Comparison of ENCODE assay signal across 8 cellular contexts in the genomic region with DNA sequence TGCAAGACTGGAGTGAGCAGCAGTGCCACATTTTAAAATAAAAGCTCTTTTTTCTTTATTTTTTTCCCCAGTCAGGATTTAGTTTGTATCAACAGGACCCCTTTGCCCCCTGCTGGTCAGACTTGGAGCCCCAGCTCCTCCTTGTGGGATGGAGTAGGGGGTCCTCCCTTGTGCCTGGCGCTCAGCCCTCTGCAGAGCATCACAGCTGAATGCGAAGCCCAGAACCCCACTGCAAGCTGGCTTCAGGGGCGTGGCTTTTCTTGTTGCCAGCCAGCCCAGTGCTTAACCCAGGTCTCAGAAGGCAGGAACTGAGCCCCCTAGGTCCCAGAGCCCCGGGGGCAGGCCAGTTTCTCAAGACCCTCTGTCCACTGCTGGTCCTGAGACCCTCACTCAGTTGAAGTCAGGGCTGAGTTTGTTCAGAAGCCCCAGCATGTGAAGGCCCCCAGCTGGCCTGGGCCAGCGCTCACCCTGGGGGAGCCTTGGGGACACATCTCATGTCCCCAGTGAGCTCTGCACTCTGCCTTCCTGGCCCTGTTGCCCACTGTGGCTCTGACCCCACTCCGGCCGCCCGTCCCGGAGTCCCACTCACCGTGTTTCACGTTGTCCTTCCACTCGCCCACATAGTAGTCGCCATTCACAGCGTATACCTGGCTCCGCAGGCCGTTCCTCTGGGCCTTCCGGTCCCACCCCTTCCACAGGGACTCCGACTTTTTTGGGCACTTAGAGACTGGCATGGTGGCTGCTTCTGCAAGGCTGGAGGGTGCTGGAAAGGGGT. TPM values are rescaled to one million over a fixed set of nuclear protein-coding genes. Genes with fewer than 3 reads are reported as not detected.
DNase-seq lines count a peak whose midpoint lies in the region; ATAC-seq and TF ChIP-seq lines count a peak whose summit lies in the region.

No MANE protein-coding gene starts in this region.

- H3K4me2 ChIP-seq in OCI-LY7 (ENCODE audit: low read length) = no peak overlapping the region

- H3K79me2 ChIP-seq in OCI-LY7 (ENCODE audit: insufficient read depth, low read depth, low read length) = peaks cover 10% of the 10 kb centered on the region; the same call in 1 of the 2 replicates

- no peak overlapping the region for H3K4me3 ChIP-seq in OCI-LY7 (ENCODE audit: low read depth, low read length, poor library complexity, severe bottlenecking)

- H3K9me3 ChIP-seq in OCI-LY7 (ENCODE audit: low read length) = no peaks in the 10 kb centered on the region

- H3K27ac ChIP-seq in OCI-LY7 (ENCODE audit: low read depth, low read length, poor library complexity, severe bottlenecking) = no peak overlapping the region

- ATAC-seq in GM19463 (IDR thresholded peaks at IDR 0.05; ENCODE audit: unreplicated experiment) (no peak), GM21528 (IDR thresholded peaks at IDR 0.05; ENCODE audit: low FRiP score, unreplicated experiment) (no peak)

- H3K9me2 ChIP-seq in OCI-LY7 (ENCODE audit: insufficient read depth, low read length) = no peaks in the 10 kb centered on the region

- DNase-seq in NCI-H146 (lab: John Stamatoyannopoulos, UW) (peak; percentile 17), NCI-H146 treated with DMSO at 0.1 percent for 48 hours (lab: John Stamatoyannopoulos, UW; ENCODE audit: unreplicated experiment) (no peak), OCI-LY7 (ENCODE audit: low spot score) (peak; percentile 70), hepatic stellate cell (ENCODE audit: low spot score) (peak; percentile 46)
- peak; percentile 25 for DNase-seq in activated gamma-delta T cell treated with anti-CD3 and anti-CD28 coated beads, Interleukin-2, amount 50 U/mL, for 16 hours (ENCODE audit: low read depth)
- DNase-seq in stimulated activated CD8-positive, alpha-beta memory T cell treated with anti-CD3 and anti-CD28 coated beads, Interleukin-12 subunit alpha, Interleukin-12 subunit beta, amount 100 ng/mL, for 1 hour (ENCODE audit: low read depth) = peak; percentile 46

- no peak overlapping the region for H2AFZ ChIP-seq in OCI-LY7 (ENCODE audit: low read length)

- no peaks in the 10 kb centered on the region for H4K20me1 ChIP-seq in OCI-LY7 (ENCODE audit: insufficient read depth, low read length)

- no TSS peak for BruUV-seq in OCI-LY7 (replicated peaks; lab: Mats Ljungman, UMichigan)

- POLR2A ChIA-PET in OCI-LY7 (lab: Charles Lee) = interaction anchor here (0.6 to 0.7 kb wide), 3 partner anchors 42 to 1479 kb away, joined by 3 to 7 read pairs (median 4); a partner anchor contains a TSS

- no peaks in the 10 kb centered on the region for H3K36me3 ChIP-seq in OCI-LY7 (ENCODE audit: insufficient read depth, low read length)

- intact Hi-C loops in OCI-LY7 (cut with micrococcal nuclease; ENCODE audit: unreplicated experiment) = loop anchor here (1.0 kb wide), 1 partner anchor 117 kb away; no protein-coding TSS in a partner anchor

- CTCF ChIA-PET in OCI-LY7 (lab: Charles Lee; ENCODE audit: unreplicated experiment) = interaction anchor here (0.5 kb wide), 1 partner anchor 32 kb away, joined by 3 read pairs; no protein-coding TSS in a partner anchor

- TF ChIP-seq CTCF in OCI-LY7 (conservative IDR thresholded peaks at IDR 0.05; ENCODE audit: low read length) = peak; percentile 86

- H3K4me1 ChIP-seq in OCI-LY7 (ENCODE audit: insufficient read depth, low read length, poor library complexity, severe bottlenecking) = peaks cover 30% of the 10 kb centered on the region

RNA-seq across cellular contexts. Expression of a gene that starts 0.5 kb away (rescaled TPM):
- 0.32 TPM in 1 of 2 replicates, not detected in the other for total RNA-seq in OCI-LY7 (2014; rRNA removed; shearing (Covaris generic))
- 0.13 and 0.18 TPM in 2 replicates for total RNA-seq in OCI-LY7 (2022)

RNA-seq across cellular contexts. Expression of a gene that starts 42.6 kb away (rescaled TPM):
- total RNA-seq in OCI-LY7 (2014; rRNA removed; shearing (Covaris generic)) = 3.3 and 9.5 TPM in 2 replicates
- total RNA-seq in OCI-LY7 (2022) = 19.1 and 20.1 TPM in 2 replicates

RNA-seq across cellular contexts. Expression of a gene that starts 43.6 kb away (rescaled TPM):
- total RNA-seq in OCI-LY7 (2014; rRNA removed; shearing (Covaris generic)) = 9.3 and 12.4 TPM in 2 replicates
- total RNA-seq in OCI-LY7 (2022) = 20.5 and 21.5 TPM in 2 replicates
